14 cellular contexts compared by ENCODE assay signal in the genomic region with DNA sequence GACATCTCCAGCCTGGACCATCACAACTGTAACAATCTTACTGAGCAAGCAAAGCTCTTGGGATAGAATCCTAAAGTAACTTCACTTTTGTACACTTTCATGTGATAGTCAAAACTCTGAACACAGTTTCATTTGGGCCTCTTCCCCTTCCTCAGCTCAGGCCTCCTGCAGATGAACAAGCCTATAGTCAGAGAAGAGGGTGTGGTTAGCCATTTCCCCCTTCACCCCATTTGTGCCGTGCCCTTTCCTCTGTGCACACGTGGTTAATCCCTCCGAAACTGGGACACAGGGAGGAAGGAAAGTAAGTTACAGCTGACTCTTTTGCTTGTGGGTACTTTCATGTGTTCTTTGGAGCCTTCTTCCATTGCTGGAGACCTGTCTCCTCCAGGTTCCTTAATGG.
DNase-seq lines count a peak whose midpoint lies in the region; FAIRE-seq and TF ChIP-seq lines count a peak whose summit lies in the region.
"Had no signal": no experiment of that assay in that cellular context is flagged by ENCODE, and none has a peak within 500 bp of the region (broad histone marks: within the 10 kb centered on the region; RNA-seq: fewer than 3 reads in every experiment).

No MANE protein-coding gene starts in this region.

- POLR2A ChIA-PET in RWPE1 (lab: Yijun Ruan, JAX; ENCODE audit: low non-redundant PET): no interaction called here

- H3K27ac ChIP-seq in epithelial cell of prostate (peak overlapping the region; percentile 4), RWPE1 (no peak overlapping the region)

- CTCF ChIA-PET in RWPE1 (lab: Yijun Ruan, JAX): no interaction called here

- no peak for TF ChIP-seq CTCF in RWPE1 (conservative IDR thresholded peaks at IDR 0.05; ENCODE audit: low read depth)

- DNase-seq in GM18507 (ENCODE audit: extremely low spot score, insufficient read length, low read depth): no peak
- peak; percentile 85 to 90 for DNase-seq in NOMO-1 (lab: John Stamatoyannopoulos, UW; ENCODE audit: unreplicated experiment in 2 of 2)
- no peak for DNase-seq in epithelial cell of prostate (ENCODE audit: low read depth, low spot score)
- peak; percentile 55 for DNase-seq in pons (ENCODE audit: low spot score)
- DNase-seq in DMS79 (lab: John Stamatoyannopoulos, UW): no peak
- no peak for DNase-seq in hepatic stellate cell (ENCODE audit: low spot score)
- DNase-seq in SW 1271 (lab: John Stamatoyannopoulos, UW): no peak
- DNase-seq in RWPE1 (ENCODE audit: low spot score): no peak
- DNase-seq: activated CD4-positive, alpha-beta T cell treated with anti-CD3 and anti-CD28 coated beads, Interleukin-2, amount 10 ng/mL, durations not matched to agents 7 days and 5 days; activated gamma-delta T cell treated with Interleukin-2 at 50 U/mL for 16 hours; caudate nucleus; COR-L47; NCI-H187 treated with DMSO at 0.1 percent for 48 hours; NCI-H748 treated with DMSO at 0.1 percent for 48 hours had no signal

- FAIRE-seq in GM18507 (lab: Jason Lieb, UNC): peak; percentile 71

Comparison
In these comparisons a context has a peak if more than half of its experiments do, and no peak if none do; other contexts are left out.
1. DNase-seq: peak in NOMO-1 (2 of 2) and pons (single experiment); none in GM18507 (single experiment), epithelial cell of prostate (single experiment), DMS79 (single experiment), hepatic stellate cell (single experiment), SW 1271 (0 of 2) and RWPE1 (single experiment).